8 cellular contexts compared by ENCODE assay signal in the genomic region with DNA sequence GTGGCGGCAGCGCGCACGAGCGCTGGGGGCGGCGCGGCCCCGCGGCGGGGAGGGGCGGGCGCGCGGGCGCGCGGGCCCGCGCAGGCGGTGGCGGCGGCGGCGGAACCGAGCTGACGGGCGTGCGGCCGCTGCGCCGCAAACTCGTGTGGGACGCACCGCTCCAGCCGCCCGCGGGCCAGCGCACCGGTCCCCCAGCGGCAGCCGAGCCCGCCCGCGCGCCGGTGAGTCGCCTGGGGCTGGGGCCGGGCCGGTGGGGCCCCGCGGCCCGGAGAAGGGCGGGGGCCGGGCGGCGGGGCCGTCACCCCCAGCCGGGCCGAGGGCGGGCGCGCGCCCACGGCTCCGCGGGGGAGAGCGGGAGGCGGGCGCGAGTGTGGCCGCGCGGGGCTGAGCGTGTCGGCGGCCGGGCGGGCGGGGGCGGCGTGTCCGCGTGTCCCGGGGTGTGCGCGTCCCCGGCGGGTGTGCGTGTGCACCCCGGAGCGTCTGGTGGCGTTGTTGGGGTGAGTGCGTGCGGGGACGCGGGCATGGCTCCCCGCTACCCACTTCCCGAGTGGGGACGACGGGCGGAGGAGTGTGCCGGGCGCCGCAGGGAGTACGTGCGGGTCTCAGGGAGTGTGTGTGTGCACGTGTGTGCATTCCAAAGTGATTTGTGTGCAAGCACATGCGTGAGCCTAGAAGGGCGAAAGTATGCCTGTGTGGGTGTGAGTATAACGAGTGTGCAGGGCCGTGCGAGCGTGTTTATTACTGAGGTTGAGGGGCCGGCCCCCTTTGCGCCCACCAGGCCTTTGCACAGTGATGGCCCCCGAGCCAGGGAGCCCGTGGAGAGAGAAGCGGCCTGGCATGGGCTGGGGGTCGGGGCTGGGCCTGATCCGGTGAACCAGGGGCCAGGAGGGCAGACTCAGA. TPM values are rescaled to one million over a fixed set of nuclear protein-coding genes. Genes with fewer than 3 reads are reported as not detected.
DNase-seq lines count a peak whose midpoint lies in the region; ATAC-seq, FAIRE-seq and TF ChIP-seq lines count a peak whose summit lies in the region.

Gene NEK6 (plus strand): TSS at position 85 of the 900 bp plus-strand sequence. CDS start 44,016 bp downstream, outside the sequence.

- peak; percentile 31 for FAIRE-seq in GM12891 (lab: Jason Lieb, UNC)

- no peaks in the 10 kb centered on the region for H3K9me2 ChIP-seq in MM.1S (replicated peaks; ENCODE audit: insufficient read depth, low read length)

- no peaks in the 10 kb centered on the region for H4K20me1 ChIP-seq in MM.1S (ENCODE audit: insufficient read depth, low read length)

- peaks cover 48% of the 10 kb centered on the region for H3K79me2 ChIP-seq in MM.1S (ENCODE audit: low read length)

- DNase-seq in GM12891 (ENCODE audit: insufficient read length, low spot score) (peak; percentile 52), MM.1S (peak; percentile 35), germinal center (ENCODE audit: low spot score) (peak; percentile 80), occipital lobe (lab: John Stamatoyannopoulos, UW) (no peak), cerebellar cortex (ENCODE audit: low spot score) (no peak), GM19240 (ENCODE audit: insufficient read length, low spot score) (no peak)
- DNase-seq in activated effector memory CD4-positive, alpha-beta T cell treated with anti-CD3 and anti-CD28 coated beads, Interleukin-2, amount 50 U/mL, for 16 hours: peak; percentile 78

- H3K27me3 ChIP-seq in MM.1S (replicated peaks; ENCODE audit: insufficient read depth, low read length): 0 out of 2 replicates have a peak, but pooled peaks cover 2% of the 10 kb centered on the region

- H3K4me3 ChIP-seq in MM.1S (ENCODE audit: low read length): peak within 1 kb of the TSS; percentile 88

- no peak for ATAC-seq in GM21423 (IDR thresholded peaks at IDR 0.05; ENCODE audit: unreplicated experiment)

- H3K36me3 ChIP-seq in MM.1S (replicated peaks; ENCODE audit: insufficient read depth, low read length): no peaks in the 10 kb centered on the region

- no peak within 1 kb of the TSS for H3K27ac ChIP-seq in MM.1S (ENCODE audit: low read length)

- no peak for TF ChIP-seq CTCF in MM.1S (IDR thresholded peaks at IDR 0.05; ENCODE audit: low read length)

- no peaks in the 10 kb centered on the region for H3K9me3 ChIP-seq in MM.1S (replicated peaks; ENCODE audit: insufficient read depth, low read length)

- H3K4me1 ChIP-seq in MM.1S (ENCODE audit: low read length): peaks cover 6% of the 10 kb centered on the region

- H2AFZ ChIP-seq in MM.1S (ENCODE audit: low read length): peak within 1 kb of the TSS; percentile 78

- TF ChIP-seq POLR2A in GM12891 (IDR thresholded peaks at IDR 0.05; ENCODE audit: low read depth, low read length): peak; percentile 50; the same call in 1 of the 2 replicates

- H3F3A ChIP-seq in MM.1S (ENCODE audit: insufficient read depth, low read length): peaks cover 7% of the 10 kb centered on the region

- peak within 1 kb of the TSS; percentile 98 for H3K4me2 ChIP-seq in MM.1S (ENCODE audit: low read depth, low read length)

- H3K9ac ChIP-seq in MM.1S (ENCODE audit: low read length): peak within 1 kb of the TSS; percentile 59

TF ChIP-seq in GM12891, 5 proteins besides CTCF, POLR2A, EP300 and RAD21:
- TF ChIP-seq POLR2AphosphoS5 (IDR thresholded peaks at IDR 0.05; ENCODE audit: low read depth, low read length): peak; percentile 42; the same call in 1 of the 2 replicates
- TF ChIP-seq SPI1 (IDR thresholded peaks at IDR 0.05; ENCODE audit: low read depth, low read length): no peak
TF ChIP-seq in GM12891: peak in this region for 1.

RNA-seq across cellular contexts. Expression of gene NEK6, which starts in this region (rescaled TPM):
- 117 TPM for polyA plus RNA-seq in GM12891 (2012; ENCODE audit: low read depth, missing spikeins)
- 26.2 TPM for total RNA-seq in occipital lobe

Comparison
In these comparisons a context has a peak if more than half of its experiments do, and no peak if none do; other contexts are left out.
1. DNase-seq: peak in GM12891 (single experiment), MM.1S (single experiment), activated effector memory CD4-positive, alpha-beta T cell treated with anti-CD3 and anti-CD28 coated beads, Interleukin-2, amount 50 U/mL, for 16 hours (single experiment) and germinal center (single experiment); none in occipital lobe (single experiment), cerebellar cortex (single experiment) and GM19240 (single experiment).